In genomic region chr1:75708910-75709309, GRCh38 we compare ENCODE assay signal across 27 cellular contexts. TPM values are rescaled to one million over a fixed set of nuclear protein-coding genes. Genes with fewer than 3 reads are reported as not detected.
A peak's percentile ranks its signal among the peaks of the same experiment; 100 is the strongest.
DNase-seq lines count a peak whose midpoint lies in the region; ATAC-seq, FAIRE-seq and TF ChIP-seq lines count a peak whose summit lies in the region.
"Had no signal": no experiment of that assay in that cellular context is flagged by ENCODE, and none has a peak within 500 bp of the region (broad histone marks: within the 10 kb centered on the region; RNA-seq: fewer than 3 reads in every experiment).

No MANE protein-coding gene starts in this region.

- intact Hi-C loops in PC-3 (cut with micrococcal nuclease) (no loop called here), K562 (cut with micrococcal nuclease) (no loop called here)

- FAIRE-seq in K562 (lab: Jason Lieb, UNC) (no peak), keratinocyte (lab: Jason Lieb, UNC) (peak; percentile 5)
- FAIRE-seq: GM18507, H54 had no signal

- no peaks in the 10 kb centered on the region for H3K9me3 ChIP-seq in PC-3 (ENCODE audit: low read length)
- no peaks in the 10 kb centered on the region for H3K9me3 ChIP-seq in K562 (replicated peaks; ENCODE audit: control insufficient read depth, insufficient read depth, low read depth, low read length)
- H3K9me3 ChIP-seq in keratinocyte (ENCODE audit: control insufficient read depth, low read depth, low read length) = no peaks in the 10 kb centered on the region

- H3K4me2 ChIP-seq in PC-3 (ENCODE audit: low read length) (peak overlapping the region; percentile 57), K562 (ENCODE audit: insufficient read depth, low read length) (no peak overlapping the region), keratinocyte (ENCODE audit: control insufficient read depth, extremely low read depth, insufficient read depth, low read depth, low read length) (no peak overlapping the region)

- WGBS in K562 (ENCODE audit: insufficient coverage, low coverage, missing lambda C conversion rate) = 56% methylated on average over 2 of the region's 2 CpGs

- H3K9me1 ChIP-seq in K562 (ENCODE audit: control insufficient read depth, insufficient read depth, low read length) (no peaks in the 10 kb centered on the region), keratinocyte (ENCODE audit: control insufficient read depth, extremely low read depth, insufficient read depth, low read length) (no peaks in the 10 kb centered on the region)

- DNase-seq in EH (ENCODE audit: low read depth) = peak; percentile 57
- peak; percentile 82 for DNase-seq in PC-3
- DNase-seq in K562 (ENCODE audit: extremely low read depth in 1 of 4, low spot score in 3 of 4) = no peak
- no peak for DNase-seq in keratinocyte (ENCODE audit: low read depth, low spot score)
- no peak for DNase-seq in foreskin keratinocyte
- DNase-seq in DMS114 treated with DMSO at 0.1 percent for 48 hours (lab: John Stamatoyannopoulos, UW; ENCODE audit: unreplicated experiment) = no peak
- no peak for DNase-seq in kidney glomerular epithelial cell (lab: John Stamatoyannopoulos, UW)
- DNase-seq: 8988T; AML-193; C1 segment of cervical spinal cord; CD8-positive, alpha-beta T cell; DMS153; GDM1; HFFc6; IMR-90; MV-4-11; NCI-H1694; NCI-H2081; NCI-H2171; NCI-H345; NCI-H524; NCI-H774; NK-92 treated with Interleukin-12 subunit alpha and Interleukin-12 subunit beta, amount 100 ng/mL, for 24 hours; SHP77 had no signal

- CTCF ChIA-PET in PC-3 (lab: Charles Lee) = interaction anchor here (0.5 kb wide), 1 partner anchor 45 kb away, joined by 3 read pairs; no protein-coding TSS in a partner anchor
- CTCF ChIA-PET in K562 (lab: Yijun Ruan, JAX; ENCODE audit: low intra/inter-chr PET ratio) = no interaction called here

- no peaks in the 10 kb centered on the region for H3K27me3 ChIP-seq in PC-3 (ENCODE audit: low read length)
- H3K27me3 ChIP-seq in K562 (ENCODE audit: control insufficient read depth in 2 of 2, insufficient read depth in 2 of 2, low read length in 2 of 2) = no peaks in the 10 kb centered on the region
- H3K27me3 ChIP-seq in keratinocyte (ENCODE audit: control insufficient read depth, extremely low read depth, insufficient read depth, low read length) = no peaks in the 10 kb centered on the region
- no peaks in the 10 kb centered on the region for H3K27me3 ChIP-seq in foreskin keratinocyte

- peak; percentile 91 for ATAC-seq in PC-3
- ATAC-seq in K562 = no peak
- ATAC-seq in foreskin keratinocyte = no peak
- ATAC-seq in GM19455 (IDR thresholded peaks at IDR 0.05; ENCODE audit: unreplicated experiment) = no peak
- ATAC-seq: CD8-positive, alpha-beta T cell had no signal

- H3K9ac ChIP-seq in PC-3 (ENCODE audit: low read length) (no peak overlapping the region), K562 (ENCODE audit: insufficient read depth in 1 of 2, low read depth in 2 of 2, low read length in 2 of 2) (no peak overlapping the region), keratinocyte (ENCODE audit: control insufficient read depth, extremely low read depth, insufficient read depth, low read length) (no peak overlapping the region)

- H3K27ac ChIP-seq in PC-3 (ENCODE audit: low read length) (peak overlapping the region; percentile 35; the same call in 1 of the 2 replicates), K562 (ENCODE audit: extremely low read depth, low read depth, low read length) (no peak overlapping the region), keratinocyte (ENCODE audit: control insufficient read depth, insufficient read depth, low read length) (no peak overlapping the region), foreskin keratinocyte (no peak overlapping the region)

- TF ChIP-seq CTCF in PC-3 (conservative IDR thresholded peaks at IDR 0.05; ENCODE audit: low read depth, low read length) = no peak
- TF ChIP-seq CTCF in K562 (IDR thresholded peaks at IDR 0.05 in 2 of 3, conservative IDR thresholded peaks at IDR 0.05 in 1 of 3; ENCODE audit: insufficient read depth in 2 of 3, low read depth in 1 of 3, low read length in 3 of 3) = no peak
- no peak for TF ChIP-seq CTCF in keratinocyte (optimal IDR thresholded peaks at IDR 0.05 in 1 of 3, IDR thresholded peaks at IDR 0.05 in 1 of 3, conservative IDR thresholded peaks at IDR 0.05 in 1 of 3; ENCODE audit: extremely low read depth in 1 of 3, insufficient read depth in 2 of 3, low read length in 3 of 3)
- no peak for TF ChIP-seq CTCF in foreskin keratinocyte (conservative IDR thresholded peaks at IDR 0.05)

- no peaks in the 10 kb centered on the region for H4K20me1 ChIP-seq in PC-3 (ENCODE audit: low read length)
- no peaks in the 10 kb centered on the region for H4K20me1 ChIP-seq in K562 (replicated peaks; ENCODE audit: control insufficient read depth, insufficient read depth, low read length)
- H4K20me1 ChIP-seq in keratinocyte (ENCODE audit: control insufficient read depth, extremely low read depth, insufficient read depth, low read length) = no peaks in the 10 kb centered on the region

- H3K4me1 ChIP-seq in PC-3 (ENCODE audit: insufficient read depth, low read length) (peaks cover 12% of the 10 kb centered on the region), K562 (replicated peaks in 1 of 2; ENCODE audit: control insufficient read depth in 2 of 2, insufficient read depth in 2 of 2, low read length in 2 of 2) (peaks cover 0 to 10% of the 10 kb centered on the region in 2 experiments; a peak in 3 of 5 replicates), keratinocyte (ENCODE audit: control insufficient read depth, extremely low read depth, insufficient read depth, low read length) (no peaks in the 10 kb centered on the region), foreskin keratinocyte (no peaks in the 10 kb centered on the region)

- in situ Hi-C loops in K562 (cut with MboI) = no loop called here

- POLR2A ChIA-PET in PC-3 (lab: Charles Lee; ENCODE audit: unreplicated experiment) = no interaction called here
- POLR2A ChIA-PET in K562 (lab: Yijun Ruan, JAX) = no interaction called here

- dilution Hi-C loops in keratinocyte (cut with MboI; ENCODE audit: extremely low pct_ligation_motif_present, low sequenced_read_pairs) = no loop called here

- TF ChIP-seq RAD21 in K562 (CRISPR knock-in tag; conservative IDR thresholded peaks at IDR 0.05 in 1 of 2, IDR thresholded peaks at IDR 0.05 in 1 of 2) = no peak

- BruUV-seq in PC-3 (replicated peaks; lab: Mats Ljungman, UMichigan) (no TSS peak), K562 (replicated peaks; lab: Mats Ljungman, UMichigan) (no TSS peak)

- H3K36me3 ChIP-seq in PC-3 (ENCODE audit: low read depth, low read length) = no peaks in the 10 kb centered on the region
- H3K36me3 ChIP-seq in K562 (ENCODE audit: control insufficient read depth, insufficient read depth, low read length) = no peaks in the 10 kb centered on the region
- H3K36me3 ChIP-seq in keratinocyte (ENCODE audit: control insufficient read depth in 2 of 2, extremely low read depth in 1 of 2, insufficient read depth in 2 of 2, low read length in 2 of 2) = no peaks in the 10 kb centered on the region

- H3K79me2 ChIP-seq in PC-3 (ENCODE audit: low read length) (no peaks in the 10 kb centered on the region), K562 (ENCODE audit: control insufficient read depth, insufficient read depth, low read length) (no peaks in the 10 kb centered on the region), keratinocyte (ENCODE audit: control insufficient read depth, insufficient read depth, low read length) (no peaks in the 10 kb centered on the region)

- H2AFZ ChIP-seq in PC-3 (ENCODE audit: low read length) (no peak overlapping the region), K562 (ENCODE audit: low read depth, low read length) (no peak overlapping the region), keratinocyte (ENCODE audit: control insufficient read depth, low read length) (no peak overlapping the region)

- TF ChIP-seq POLR2A in K562 (conservative IDR thresholded peaks at IDR 0.05) = no peak

- no peak for TF ChIP-seq EP300 in K562 (IDR thresholded peaks at IDR 0.05; ENCODE audit: low read length)

- H3K9me2 ChIP-seq in PC-3 (replicated peaks; ENCODE audit: low read length) = no peaks in the 10 kb centered on the region; the same call in 1 of the 2 replicates

- H3F3A ChIP-seq in PC-3 (ENCODE audit: low read length, unreplicated experiment) = no peaks in the 10 kb centered on the region

- H3K4me3 ChIP-seq in PC-3 (ENCODE audit: low read length) = peak overlapping the region; percentile 7; the same call in 1 of the 2 replicates
- H3K4me3 ChIP-seq in K562 = no peak overlapping the region
- H3K4me3 ChIP-seq in keratinocyte (ENCODE audit: control insufficient read depth in 2 of 3, extremely low read depth in 1 of 3, insufficient read depth in 2 of 3, low read depth in 1 of 3, low read length in 3 of 3) = no peak overlapping the region

RNA-seq across cellular contexts. Expression of gene ACADM, which starts 15.6 kb away (rescaled TPM):
- total RNA-seq in PC-3 (2014; rRNA removed) (25.0 and 29.0 TPM in 2 replicates), K562 (2014; rRNA removed) (80.6 and 109 TPM in 2 replicates), K562 (2014; rRNA removed; fragmentation: Illumina TruSeq; extraction: Trizol) (128 and 155 TPM in 2 replicates), K562 (2015; rRNA removed; fragmentation: Illumina TruSeq; extraction: Trizol) (121 and 128 TPM in 2 replicates), K562 (2021) (77.8 and 82.5 TPM in 2 replicates), foreskin keratinocyte (36.3 and 37.2 TPM in 2 replicates)
- 44.5 and 129 TPM in 2 replicates for total RNA-seq in K562 (2011; cell fraction: chromatin; rRNA removed; ENCODE audit: low replicate concordance)
- total RNA-seq in K562 (2011; cell fraction: nucleolus; rRNA removed) = 22.8 and 30.1 TPM in 2 replicates
- total RNA-seq in K562 (2011; cell fraction: nucleoplasm; rRNA removed) = 60.8 and 73.2 TPM in 2 replicates
- polyA plus RNA-seq in K562 (2011; rRNA removed) (83.6 and 123 TPM in 2 replicates), K562 (2014; fragmentation: Illumina TruSeq; extraction: Trizol) (128 and 146 TPM in 2 replicates), K562 (2014; fragmentation: Nextera tagmentation; extraction: Ambion mirVana) (100 to 1,000 TPM; 103 to 119 TPM), K562 (2014; rRNA removed) (130 and 156 TPM in 2 replicates), keratinocyte (26.8 to 52.2 TPM (median 29.3 TPM) in 3 replicates), foreskin keratinocyte (16.3 and 19.6 TPM in 2 replicates)
- polyA plus RNA-seq in K562 (2011; cell fraction: cytosol; rRNA removed) = 18.7 and 34.0 TPM in 2 replicates
- polyA plus RNA-seq in K562 (2011; cell fraction: nucleus; rRNA removed) = 28.0 and 40.7 TPM in 2 replicates
- polyA plus RNA-seq in K562 (2012) = 67.6 and 131 TPM in 2 replicates
- polyA minus RNA-seq in K562 (2011; rRNA and poly(A)+ RNA removed) = 78.5 and 88.1 TPM in 2 replicates
- 20.8 and 20.9 TPM in 2 replicates for polyA minus RNA-seq in K562 (2011; cell fraction: cytosol; rRNA and poly(A)+ RNA removed)
- polyA minus RNA-seq in K562 (2011; cell fraction: nucleus; rRNA and poly(A)+ RNA removed) = 30.4 and 52.3 TPM in 2 replicates
- 18.8 TPM for polyA plus RNA-seq in keratinocyte (2011; ENCODE audit: low read depth)
- polyA plus RNA-seq in keratinocyte (2011; cell fraction: cytosol; rRNA removed) = 25.2 and 36.8 TPM in 2 replicates
- polyA plus RNA-seq in keratinocyte (2011; cell fraction: nucleus; rRNA removed) = 29.1 and 38.0 TPM in 2 replicates
- 16.3 and 30.5 TPM in 2 replicates for polyA plus RNA-seq in keratinocyte (2012; ENCODE audit: low replicate concordance)
- 2.1 to 25.8 TPM (median 11.9 TPM) in 3 replicates for polyA minus RNA-seq in keratinocyte
- polyA minus RNA-seq in keratinocyte (2011; cell fraction: cytosol; rRNA and poly(A)+ RNA removed) = 15.2 TPM
- polyA minus RNA-seq in keratinocyte (2011; cell fraction: nucleus; rRNA and poly(A)+ RNA removed) = 13.8 and 23.2 TPM in 2 replicates

Comparison
In these comparisons a context has a peak if more than half of its experiments do, and no peak if none do; other contexts are left out.
1. DNase-seq: peak in EH (single experiment) and PC-3 (single experiment); none in K562 (0 of 4), keratinocyte (single experiment), foreskin keratinocyte (0 of 2), DMS114 treated with DMSO at 0.1 percent for 48 hours (single experiment) and kidney glomerular epithelial cell (single experiment).